Comparison of ENCODE assay signal across 21 cellular contexts in the genomic region with DNA sequence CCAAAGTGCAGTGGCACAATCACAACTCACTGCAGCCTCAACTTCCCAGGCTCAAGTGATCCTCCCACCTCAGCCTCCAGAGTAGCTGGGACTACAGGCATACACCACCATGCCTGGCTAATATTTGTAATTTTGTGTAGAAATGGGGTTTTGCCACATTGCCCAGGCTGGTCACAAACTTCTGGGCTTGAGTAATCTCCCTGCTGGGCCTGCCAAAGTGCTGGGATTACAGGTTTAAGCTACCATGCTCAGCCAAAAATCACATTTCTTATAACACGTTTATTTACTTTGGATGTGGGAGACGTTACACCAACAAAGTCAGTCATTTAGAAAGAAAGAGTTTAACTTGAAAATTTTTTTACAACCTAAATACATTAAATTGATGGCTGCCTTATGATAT.
"Had no signal": no experiment of that assay in that cellular context is flagged by ENCODE, and none has a peak within 500 bp of the region (broad histone marks: within the 10 kb centered on the region; RNA-seq: fewer than 3 reads in every experiment).

No MANE protein-coding gene starts in this region.

- ATAC-seq: foreskin keratinocyte; gastroesophageal sphincter; heart left ventricle; left colon; left lobe of liver; lower lobe of right lung; naive thymus-derived CD4-positive, alpha-beta T cell had no signal

- H3K9me3 ChIP-seq: colonic mucosa, esophagus muscularis mucosa, gastroesophageal sphincter, heart left ventricle, lower lobe of right lung had no signal

- H3K36me3 ChIP-seq: colonic mucosa, esophagus muscularis mucosa, gastroesophageal sphincter, heart left ventricle, left ventricle myocardium inferior, lower lobe of right lung had no signal

- H3K27me3 ChIP-seq: colonic mucosa, esophagus muscularis mucosa, foreskin keratinocyte, gastroesophageal sphincter, heart left ventricle, hepatocyte had no signal

- H3K4me3 ChIP-seq: colonic mucosa, esophagus muscularis mucosa, gastroesophageal sphincter, heart left ventricle, hepatocyte, left ventricle myocardium inferior, lower lobe of right lung had no signal

- H3K27ac Mint-ChIP-seq: dendritic cell treated with granulocyte-macrophage colony-stimulating factor and Interleukin-4, amounts not matched to agents 40 ng/mL and 50 ng/mL, for 4 days; immature natural killer cell; naive thymus-derived CD4-positive, alpha-beta T cell had no signal

- H3K36me3 Mint-ChIP-seq: immature natural killer cell; naive thymus-derived CD4-positive, alpha-beta T cell had no signal

- DNase-seq: colonic mucosa; cortex of kidney; effector CD8-positive, alpha-beta T cell; foreskin keratinocyte; heart left ventricle; hypothalamus; immature natural killer cell; islet precursor cell; kidney; kidney glomerular epithelial cell; left colon; left ventricle myocardium inferior; lower lobe of right lung; mesendoderm; midbrain; naive thymus-derived CD4-positive, alpha-beta T cell had no signal
